8 cellular contexts compared by ENCODE assay signal in genomic region chr13:60398438-60398891, GRCh38. TPM values are rescaled to one million over a fixed set of nuclear protein-coding genes. Genes with fewer than 3 reads are reported as not detected.
DNase-seq lines count a peak whose midpoint lies in the region; ATAC-seq and TF ChIP-seq lines count a peak whose summit lies in the region.

No MANE protein-coding gene starts in this region.

- H2AK5ac ChIP-seq in trophoblast cell (ENCODE audit: low read length), result peak overlapping the region; percentile 54

- peaks cover 17% of the 10 kb centered on the region for H3K79me1 ChIP-seq in trophoblast cell (ENCODE audit: low read length)

- H3K23ac ChIP-seq in trophoblast cell (ENCODE audit: low read length), result no peak overlapping the region

- no peak overlapping the region for H2BK12ac ChIP-seq in trophoblast cell (ENCODE audit: low read length)

- peaks cover 40% of the 10 kb centered on the region for H3K4me1 ChIP-seq in DOHH2 (ENCODE audit: control insufficient read depth, low read length)
- peaks cover 16% of the 10 kb centered on the region for H3K4me1 ChIP-seq in PC-9 (replicated peaks; ENCODE audit: insufficient read depth)
- H3K4me1 ChIP-seq in trophoblast cell (ENCODE audit: control insufficient read depth in 1 of 2, insufficient read depth in 2 of 2, low read length in 2 of 2), result peaks cover 2 to 5% of the 10 kb centered on the region in 2 experiments

- no peak overlapping the region for H2BK120ac ChIP-seq in trophoblast cell (ENCODE audit: insufficient read depth, low read length, poor library complexity)

- peak overlapping the region; percentile 92 for H2AFZ ChIP-seq in PC-9
- H2AFZ ChIP-seq in trophoblast cell (ENCODE audit: insufficient read depth, low read length, poor library complexity), result no peak overlapping the region

- H3K4me3 ChIP-seq in DOHH2 (ENCODE audit: low read length) (peak overlapping the region; percentile 81), PC-9 (peak overlapping the region; percentile 72), epithelial cell of proximal tubule (ENCODE audit: low read depth, low read length) (peak overlapping the region; percentile 85), trophoblast cell (ENCODE audit: low read depth, low read length) (no peak overlapping the region)

- H3K36me3 ChIP-seq in DOHH2 (ENCODE audit: control insufficient read depth, low read length) (no peaks in the 10 kb centered on the region; the same call in 1 of the 2 replicates), PC-9 (ENCODE audit: low read depth) (no peaks in the 10 kb centered on the region), trophoblast cell (ENCODE audit: control insufficient read depth in 1 of 2, insufficient read depth in 2 of 2, low read length in 2 of 2) (no peaks in the 10 kb centered on the region)

- H4K20me1 ChIP-seq in DOHH2 (ENCODE audit: control insufficient read depth, insufficient read depth, low read depth, low read length) (no peaks in the 10 kb centered on the region), PC-9 (ENCODE audit: insufficient read depth) (no peaks in the 10 kb centered on the region)

- peak overlapping the region; percentile 85 for H3K4me2 ChIP-seq in DOHH2 (ENCODE audit: low read length)
- H3K4me2 ChIP-seq in PC-9, result peak overlapping the region; percentile 99
- peak overlapping the region; percentile 97 for H3K4me2 ChIP-seq in trophoblast cell (ENCODE audit: low read length)

- BruUV-seq in PC-9 (replicated peaks; lab: Mats Ljungman, UMichigan), result no TSS peak

- H3K27ac ChIP-seq in DOHH2 (ENCODE audit: low read depth, low read length), result peak overlapping the region; percentile 88
- H3K27ac ChIP-seq in PC-9, result peak overlapping the region; percentile 57; the same call in 1 of the 2 replicates
- no peak overlapping the region for H3K27ac ChIP-seq in trophoblast cell (ENCODE audit: low read depth, low read length)

- H3K79me2 ChIP-seq in DOHH2 (ENCODE audit: control insufficient read depth, low read length) (peaks cover 58% of the 10 kb centered on the region), PC-9 (ENCODE audit: low read depth) (peaks cover 41% of the 10 kb centered on the region), trophoblast cell (ENCODE audit: control insufficient read depth, insufficient read depth, low read length, poor library complexity) (peaks cover 4% of the 10 kb centered on the region)

- CTCF ChIA-PET in PC-9 (lab: Charles Lee), result no interaction called here

- DNase-seq in PC-9 (no peak), epithelial cell of proximal tubule (ENCODE audit: low read depth) (no peak), trophoblast cell (no peak), medulla oblongata (ENCODE audit: extremely low spot score) (no peak), cortex of kidney (lab: John Stamatoyannopoulos, UW) (no peak), T1000 (lab: John Stamatoyannopoulos, UW) (no peak)

- H3K9ac ChIP-seq in trophoblast cell (ENCODE audit: low read length), result no peak overlapping the region

- H3K27me3 ChIP-seq in DOHH2 (ENCODE audit: control insufficient read depth, low read length) (no peaks in the 10 kb centered on the region), PC-9 (ENCODE audit: insufficient read depth, low read depth) (no peaks in the 10 kb centered on the region), trophoblast cell (ENCODE audit: insufficient read depth, low read length) (no peaks in the 10 kb centered on the region)

- H3K9me2 ChIP-seq in DOHH2 (replicated peaks; ENCODE audit: control insufficient read depth, low read length), result no peaks in the 10 kb centered on the region
- H3K9me2 ChIP-seq in PC-9 (ENCODE audit: insufficient read depth), result no peaks in the 10 kb centered on the region; the same call in 1 of the 2 replicates

- H3F3A ChIP-seq in DOHH2 (ENCODE audit: control insufficient read depth, insufficient read depth), result no peaks in the 10 kb centered on the region
- H3F3A ChIP-seq in PC-9 (ENCODE audit: insufficient read depth, low read depth), result peaks cover 3% of the 10 kb centered on the region; the same call in 1 of the 2 replicates

- no CpG with 5 or more reads among the region's 6 CpGs for WGBS in trophoblast cell (ENCODE audit: extremely low coverage, insufficient coverage, insufficient read length)

- H4K12ac ChIP-seq in trophoblast cell (ENCODE audit: low read depth, low read length), result no peak overlapping the region

- peak overlapping the region; percentile 91 for H4K91ac ChIP-seq in trophoblast cell (ENCODE audit: low read depth, low read length)

- ATAC-seq in GM21717 (IDR thresholded peaks at IDR 0.05; ENCODE audit: unreplicated experiment), result no peak

- peak overlapping the region; percentile 79 for H4K8ac ChIP-seq in trophoblast cell (ENCODE audit: low read depth, low read length)

- intact Hi-C loops in PC-9 (cut with micrococcal nuclease; ENCODE audit: unreplicated experiment), result loop anchor here (5.0 kb wide), 1 partner anchor 236 kb away; the partner anchor contains the start of gene DIAPH3

- POLR2A ChIA-PET in PC-9 (lab: Charles Lee; ENCODE audit: unreplicated experiment), result no interaction called here

- H3K4ac ChIP-seq in trophoblast cell (ENCODE audit: low read depth, low read length), result peak overlapping the region; percentile 46

- H3K18ac ChIP-seq in trophoblast cell (ENCODE audit: low read length), result no peak overlapping the region

- TF ChIP-seq CTCF in DOHH2 (IDR thresholded peaks at IDR 0.05; ENCODE audit: low read depth, low read length, poor library complexity, severe bottlenecking) (no peak), PC-9 (conservative IDR thresholded peaks at IDR 0.05) (no peak), epithelial cell of proximal tubule (conservative IDR thresholded peaks at IDR 0.05; ENCODE audit: low read depth, low read length) (no peak)

- peak overlapping the region; percentile 51 for H3K14ac ChIP-seq in trophoblast cell (ENCODE audit: low read length)

- peak overlapping the region; percentile 88 for H2BK5ac ChIP-seq in trophoblast cell (ENCODE audit: low read depth, low read length, poor library complexity)

- no peaks in the 10 kb centered on the region for H3K9me3 ChIP-seq in DOHH2 (ENCODE audit: control insufficient read depth, insufficient read depth, low read length)
- H3K9me3 ChIP-seq in PC-9 (ENCODE audit: insufficient read depth, low read depth), result no peaks in the 10 kb centered on the region
- H3K9me3 ChIP-seq in trophoblast cell (ENCODE audit: insufficient read depth, low read depth, low read length), result no peaks in the 10 kb centered on the region

RNA-seq across cellular contexts. Expression of gene TDRD3, which starts 1.4 kb away (rescaled TPM):
- total RNA-seq in PC-9 (2021) (13.9 and 17.3 TPM in 2 replicates), epithelial cell of proximal tubule (8.2 and 8.8 TPM in 2 replicates)
- 9.4 and 9.7 TPM in 2 replicates for polyA plus RNA-seq in trophoblast cell (2013)
